In genomic region chr19:16119075-16119857, GRCh38 we compare ENCODE assay signal across 12 cellular contexts. TPM values are rescaled to one million over a fixed set of nuclear protein-coding genes. Genes with fewer than 3 reads are reported as not detected.
DNase-seq lines count a peak whose midpoint lies in the region; ATAC-seq and TF ChIP-seq lines count a peak whose summit lies in the region.
"Not testable (repeated sequence)": the region's sequence is repeated elsewhere in the genome, so short reads cannot be mapped to it uniquely, and the experiment has no call there.
"Had no signal": no experiment of that assay in that cellular context is flagged by ENCODE, and none has a peak within 500 bp of the region (broad histone marks: within the 10 kb centered on the region; RNA-seq: fewer than 3 reads in every experiment).

No MANE protein-coding gene starts in this region.

- H3K27me3 ChIP-seq in MM.1S (replicated peaks; ENCODE audit: insufficient read depth, low read length), result not testable (repeated sequence)

- H3K27ac Mint-ChIP-seq in T-cell (peak overlapping the region; percentile 86 to 95), naive B cell (peak overlapping the region; percentile 94 to 99 (median 98))
- peak overlapping the region; percentile 94 to 96 for H3K27ac Mint-ChIP-seq in effector memory CD8-positive, alpha-beta T cell
- H3K27ac Mint-ChIP-seq in stimulated activated naive CD8-positive, alpha-beta T cell treated with anti-CD3 and anti-CD28 coated beads, Interleukin-15, amount 100 ng/mL, for 72 hours, result peak overlapping the region; percentile 67 to 82

- ATAC-seq in GM19438 (IDR thresholded peaks at IDR 0.05; ENCODE audit: low read depth, unreplicated experiment) (peak; percentile 23), T-cell (replicated peaks in 1 of 4) (peak; percentile 58 to 70 (median 68))
- peak; percentile 83 for ATAC-seq in effector memory CD8-positive, alpha-beta T cell (replicated peaks)
- not testable (repeated sequence) for ATAC-seq in naive B cell (ENCODE audit: low read depth in 2 of 2)
- peak; percentile 83 for ATAC-seq in stimulated activated naive CD8-positive, alpha-beta T cell treated with anti-CD3 and anti-CD28 coated beads, Interleukin-15, amount 100 ng/mL, for 72 hours

- H3K36me3 Mint-ChIP-seq in T-cell, result peaks cover 40% of the 10 kb centered on the region
- H3K36me3 Mint-ChIP-seq in effector memory CD8-positive, alpha-beta T cell (ENCODE audit: insufficient read depth), result peaks cover 65% of the 10 kb centered on the region
- not testable (repeated sequence) for H3K36me3 Mint-ChIP-seq in naive B cell

- H3K4me2 ChIP-seq in MM.1S (ENCODE audit: low read depth, low read length), result peak overlapping the region; percentile 30

- H3K9me2 ChIP-seq in MM.1S (replicated peaks; ENCODE audit: insufficient read depth, low read length), result not testable (repeated sequence)

- not testable (repeated sequence) for H4K20me1 ChIP-seq in MM.1S (ENCODE audit: insufficient read depth, low read length)

- H3K4me3 Mint-ChIP-seq in T-cell, result peak overlapping the region; percentile 42 to 75 (median 57)
- H3K4me3 Mint-ChIP-seq in effector memory CD8-positive, alpha-beta T cell, result peak overlapping the region; percentile 75 to 77
- peak overlapping the region; percentile 79 to 92 (median 84) for H3K4me3 Mint-ChIP-seq in naive B cell
- peak overlapping the region; percentile 19 to 53 for H3K4me3 Mint-ChIP-seq in stimulated activated naive CD8-positive, alpha-beta T cell treated with anti-CD3 and anti-CD28 coated beads, Interleukin-15, amount 100 ng/mL, for 72 hours

- peak overlapping the region; percentile 41 for H3K9ac ChIP-seq in MM.1S (ENCODE audit: low read length)

- H3K36me3 ChIP-seq in MM.1S (replicated peaks; ENCODE audit: insufficient read depth, low read length), result peaks cover 10% of the 10 kb centered on the region

- peaks cover 54% of the 10 kb centered on the region for H3K4me1 ChIP-seq in MM.1S (ENCODE audit: low read length)

- peaks cover 80% of the 10 kb centered on the region for H3K79me2 ChIP-seq in MM.1S (ENCODE audit: low read length)

- not testable (repeated sequence) for H2AFZ ChIP-seq in MM.1S (ENCODE audit: low read length)

- H3K4me3 ChIP-seq in MM.1S (ENCODE audit: low read length), result not testable (repeated sequence)

- H3K27me3 Mint-ChIP-seq in T-cell; effector memory CD8-positive, alpha-beta T cell; naive B cell; stimulated activated naive CD8-positive, alpha-beta T cell treated with anti-CD3 and anti-CD28 coated beads, Interleukin-15, amount 100 ng/mL, for 72 hours: not testable (repeated sequence)

- H3K4me1 Mint-ChIP-seq in T-cell, result peaks cover 37 to 51% (median 50%) of the 10 kb centered on the region in 3 donors
- H3K4me1 Mint-ChIP-seq in effector memory CD8-positive, alpha-beta T cell (ENCODE audit: low read depth in 2 of 2), result peaks cover 40 to 41% of the 10 kb centered on the region in 2 donors
- peaks cover 43 to 64% (median 51%) of the 10 kb centered on the region in 3 donors for H3K4me1 Mint-ChIP-seq in naive B cell
- H3K4me1 Mint-ChIP-seq in stimulated activated naive CD8-positive, alpha-beta T cell treated with anti-CD3 and anti-CD28 coated beads, Interleukin-15, amount 100 ng/mL, for 72 hours, result peaks cover 52% of the 10 kb centered on the region

- TF ChIP-seq CTCF in MM.1S (IDR thresholded peaks at IDR 0.05; ENCODE audit: low read length), result not testable (repeated sequence)

- peak; percentile 38 for DNase-seq in GDM1 (lab: John Stamatoyannopoulos, UW)
- DNase-seq in MM.1S, result peak; percentile 74
- peak in 1 of 34 experiments; percentile 27 for DNase-seq in T-cell
- DNase-seq in activated T-cell treated with anti-CD3 and anti-CD28 coated beads, Interleukin-2, amount 50 U/mL, for 48 hours, result peak; percentile 61 to 64
- not testable (repeated sequence) for DNase-seq in effector memory CD8-positive, alpha-beta T cell
- DNase-seq in naive B cell, result peak; percentile 41
- peak in 1 of 2 donors; percentile 57 for DNase-seq in stimulated activated naive CD8-positive, alpha-beta T cell treated with anti-CD3 and anti-CD28 coated beads, Interleukin-15, amount 100 ng/mL, for 72 hours

- CTCF ChIA-PET in T-cell (lab: Charles Lee), result interaction anchor here in 1 of 2 donors (0.7 kb wide), 1 partner anchor 37 kb away, joined by 4 read pairs; no protein-coding TSS in a partner anchor

- peak overlapping the region; percentile 96 for H3K27ac ChIP-seq in MM.1S (ENCODE audit: low read length)

- POLR2A ChIA-PET in T-cell (lab: Charles Lee), result interaction anchor here in 1 of 2 donors (0.6 kb wide), 1 partner anchor 119 kb away, joined by 4 read pairs; no protein-coding TSS in a partner anchor

- H3F3A ChIP-seq in MM.1S (ENCODE audit: insufficient read depth, low read length), result peaks cover 53% of the 10 kb centered on the region

- not testable (repeated sequence) for H3K9me3 ChIP-seq in MM.1S (replicated peaks; ENCODE audit: insufficient read depth, low read length)

- H3K9me3 Mint-ChIP-seq in T-cell; effector memory CD8-positive, alpha-beta T cell; naive B cell; stimulated activated naive CD8-positive, alpha-beta T cell treated with anti-CD3 and anti-CD28 coated beads, Interleukin-15, amount 100 ng/mL, for 72 hours: not testable (repeated sequence)

RNA-seq across cellular contexts. Expression of gene RAB8A, which starts 7.6 kb away (rescaled TPM):
- 10 to 100 TPM; 67.0 to 84.5 (median 71.7) TPM for total RNA-seq in T-cell
- 100 to 1,000 TPM in 5 of 6 donors, 10 to 100 TPM in 1; 98.8 to 134 (median 112) TPM for polyA plus RNA-seq in naive B cell (ENCODE audit: low read depth in 6 of 6)

RNA-seq across cellular contexts. Expression of gene HSH2D, which starts 24.2 kb away (rescaled TPM):
- 10 to 100 TPM; 23.5 to 37.0 (median 28.5) TPM for total RNA-seq in T-cell
- 10 to 100 TPM; 25.7 to 53.2 (median 40.1) TPM for polyA plus RNA-seq in naive B cell (ENCODE audit: low read depth in 6 of 6)
- total RNA-seq: HT1080 had no signal

RNA-seq across cellular contexts. Expression of gene TPM4, which starts 43.0 kb away (rescaled TPM):
- total RNA-seq in T-cell, result 100 to 1,000 TPM in 2 of 5 donors, 10 to 100 TPM in 3; 83.6 to 189 (median 99.5) TPM
- polyA plus RNA-seq in naive B cell (ENCODE audit: low read depth in 6 of 6), result 10 to 100 TPM; 53.6 to 85.7 (median 76.7) TPM

RNA-seq across cellular contexts. Expression of gene CIB3, which starts 54.1 kb away (rescaled TPM):
- total RNA-seq in T-cell, result not detected
- not detected for polyA plus RNA-seq in naive B cell (ENCODE audit: low read depth in 6 of 6)
- total RNA-seq: bronchial epithelial cell, HT1080, lung, subcutaneous adipose tissue had no signal
